Comparison of ENCODE assay signal across 8 cellular contexts in genomic region chr2:96839288-96839874, GRCh38. TPM values are rescaled to one million over a fixed set of nuclear protein-coding genes. Genes with fewer than 3 reads are reported as not detected.
DNase-seq lines count a peak whose midpoint lies in the region; ATAC-seq and TF ChIP-seq lines count a peak whose summit lies in the region.

No MANE protein-coding gene starts in this region.

- H3K36me3 ChIP-seq in OCI-LY1 (ENCODE audit: insufficient read depth, low read length) (peaks cover 21% of the 10 kb centered on the region), upper lobe of left lung (peaks cover 3 to 18% (median 7%) of the 10 kb centered on the region in 4 donors), neural progenitor cell (no peaks in the 10 kb centered on the region)

- TF ChIP-seq CTCF in OCI-LY1 (IDR thresholded peaks at IDR 0.05; ENCODE audit: low read length) (no peak), omental fat pad (IDR thresholded peaks at IDR 0.05) (no peak), upper lobe of left lung (IDR thresholded peaks at IDR 0.05) (no peak), neural progenitor cell (IDR thresholded peaks at IDR 0.05) (no peak)

- H2AFZ ChIP-seq in OCI-LY1 (ENCODE audit: low read length) (no peak overlapping the region), neural progenitor cell (replicated peaks) (no peak overlapping the region)

- H3K9ac ChIP-seq in OCI-LY1 (ENCODE audit: low read length) (peak overlapping the region; percentile 29; the same call in 1 of the 2 replicates), neural progenitor cell (no peak overlapping the region)

- DNase-seq in activated naive CD4-positive, alpha-beta T cell (lab: John Stamatoyannopoulos, UW) = peak in 3 of 4 experiments; percentile 16 to 78 (median 72)
- DNase-seq in omental fat pad (ENCODE audit: low spot score) (no peak), upper lobe of left lung (peak; percentile 79 to 93), NCI-H82 (lab: John Stamatoyannopoulos, UW) (no peak), neural progenitor cell (ENCODE audit: low spot score) (no peak), NCI-H2081 treated with DMSO at 0.1 percent for 48 hours (lab: John Stamatoyannopoulos, UW) (no peak)

- H3K9me3 ChIP-seq in OCI-LY1 (ENCODE audit: low read length) = no peaks in the 10 kb centered on the region
- no peaks in the 10 kb centered on the region for H3K9me3 ChIP-seq in upper lobe of left lung
- no peaks in the 10 kb centered on the region for H3K9me3 ChIP-seq in neural progenitor cell (ENCODE audit: low read depth)

- no peak for TF ChIP-seq EP300 in upper lobe of left lung (IDR thresholded peaks at IDR 0.05)

- 37 to 63% methylated on average over 13 to 37 of the region's 43 CpGs for WGBS in upper lobe of left lung, 2 donors

- no peaks in the 10 kb centered on the region for H3F3A ChIP-seq in OCI-LY1 (ENCODE audit: insufficient read depth, low read length)
- H3F3A ChIP-seq in neural progenitor cell (ENCODE audit: low read depth) = peaks cover 7% of the 10 kb centered on the region

- peaks cover 15% of the 10 kb centered on the region for H3K4me1 ChIP-seq in OCI-LY1 (ENCODE audit: insufficient read depth, low read length, severe bottlenecking)
- H3K4me1 ChIP-seq in upper lobe of left lung = peaks cover 4 to 13% (median 12%) of the 10 kb centered on the region in 4 donors
- peaks cover 7% of the 10 kb centered on the region for H3K4me1 ChIP-seq in neural progenitor cell

- no peak for TF ChIP-seq POLR2A in upper lobe of left lung (IDR thresholded peaks at IDR 0.05)

- H3K4me2 ChIP-seq in OCI-LY1 (ENCODE audit: low read length) (peak overlapping the region; percentile 63), neural progenitor cell (no peak overlapping the region)

- H3K27ac Mint-ChIP-seq in neural progenitor cell = no peak overlapping the region

- H3K27me3 Mint-ChIP-seq in neural progenitor cell (ENCODE audit: insufficient read depth, low read depth) = peaks cover 10% of the 10 kb centered on the region

- no peaks in the 10 kb centered on the region for H3K9me2 ChIP-seq in OCI-LY1 (ENCODE audit: low read depth, low read length)

- ATAC-seq in GM21381 (IDR thresholded peaks at IDR 0.05; ENCODE audit: unreplicated experiment) (peak; percentile 62), omental fat pad (ENCODE audit: low FRiP score) (peak; percentile 87), upper lobe of left lung (ENCODE audit: low FRiP score in 2 of 2) (peak; percentile 68 to 78)

- no peaks in the 10 kb centered on the region for H3K9me3 Mint-ChIP-seq in neural progenitor cell

- H3K4me3 ChIP-seq in OCI-LY1 (ENCODE audit: low read depth, low read length, poor library complexity, severe bottlenecking) (peak overlapping the region; percentile 42), upper lobe of left lung (peak overlapping the region in 2 of 4 donors; percentile 25 to 32), neural progenitor cell (no peak overlapping the region)

- H3K27me3 ChIP-seq in OCI-LY1 (ENCODE audit: insufficient read depth, low read length) (no peaks in the 10 kb centered on the region), upper lobe of left lung (no peaks in the 10 kb centered on the region), neural progenitor cell (no peaks in the 10 kb centered on the region)

- H3K36me3 Mint-ChIP-seq in neural progenitor cell = peaks cover 17% of the 10 kb centered on the region

- H3K79me2 ChIP-seq in OCI-LY1 (ENCODE audit: insufficient read depth, low read length) (no peaks in the 10 kb centered on the region), neural progenitor cell (ENCODE audit: low read depth) (no peaks in the 10 kb centered on the region)

- no peak overlapping the region for H3K4me3 Mint-ChIP-seq in neural progenitor cell

- no peaks in the 10 kb centered on the region for H4K20me1 ChIP-seq in OCI-LY1 (ENCODE audit: insufficient read depth, low read length)
- no peaks in the 10 kb centered on the region for H4K20me1 ChIP-seq in neural progenitor cell (ENCODE audit: low read depth)

- peaks cover 14% of the 10 kb centered on the region for H3K4me1 Mint-ChIP-seq in neural progenitor cell

- H3K27ac ChIP-seq in OCI-LY1 (ENCODE audit: low read depth, low read length, poor library complexity, severe bottlenecking) (no peak overlapping the region), upper lobe of left lung (peak overlapping the region in 2 of 4 donors; percentile 7 to 9), neural progenitor cell (no peak overlapping the region)

RNA-seq across cellular contexts. Expression of gene ANKRD23, which starts 4.4 kb away (rescaled TPM):
- total RNA-seq in omental fat pad (1 to 10 TPM; 1.4 to 4.4 (median 1.8) TPM), upper lobe of left lung (10 to 100 TPM in 2 of 6 donors, 1 to 10 TPM in 4; 2.0 to 27.2 (median 2.8) TPM), neural progenitor cell (ENCODE audit: low replicate concordance) (10.8 and 11.4 TPM in 2 replicates)

RNA-seq across cellular contexts. Expression of gene ANKRD39, which starts 18.4 kb away (rescaled TPM):
- total RNA-seq in omental fat pad (10 to 100 TPM in 2 of 4 donors, 1 to 10 TPM in 2; 6.6 to 15.3 (median 10.3) TPM), upper lobe of left lung (10 to 100 TPM in 3 of 6 donors, 1 to 10 TPM in 3; 7.1 to 13.6 (median 11.3) TPM), neural progenitor cell (ENCODE audit: low replicate concordance) (4.0 and 17.3 TPM in 2 replicates)

RNA-seq across cellular contexts. Expression of gene CNNM3, which starts 23.3 kb away (rescaled TPM):
- 10 to 100 TPM in 2 of 4 donors, 1 to 10 TPM in 2; 5.9 to 11.0 (median 9.5) TPM for total RNA-seq in omental fat pad
- 10 to 100 TPM; 17.2 to 52.4 (median 26.5) TPM for total RNA-seq in upper lobe of left lung
- 11.1 and 20.2 TPM in 2 replicates for total RNA-seq in neural progenitor cell (ENCODE audit: low replicate concordance)

RNA-seq across cellular contexts. Expression of gene SEMA4C, which starts 30.5 kb away (rescaled TPM):
- total RNA-seq in omental fat pad = 10 to 100 TPM; 19.7 to 40.4 (median 26.9) TPM
- total RNA-seq in upper lobe of left lung = 10 to 100 TPM; 14.0 to 43.6 (median 24.2) TPM
- 39.1 and 103 TPM in 2 replicates for total RNA-seq in neural progenitor cell (ENCODE audit: low replicate concordance)

Comparison
In these comparisons a context has a peak if more than half of its experiments do, and no peak if none do; other contexts are left out.
1. DNase-seq: peak in activated naive CD4-positive, alpha-beta T cell (3 of 4) and upper lobe of left lung (2 of 2); none in omental fat pad (single experiment), NCI-H82 (single experiment), neural progenitor cell (single experiment) and NCI-H2081 treated with DMSO at 0.1 percent for 48 hours (single experiment).
2. Peak in every context shown above with its lines, with median percentiles within 50 percentile points of each other: ATAC-seq.